ENCODE assay signal across 19 cellular contexts in genomic region chr14:106347890-106348755, GRCh38.
A peak's percentile ranks its signal among the peaks of the same experiment; 100 is the strongest.
DNase-seq lines count a peak whose midpoint lies in the region; ATAC-seq, FAIRE-seq and TF ChIP-seq lines count a peak whose summit lies in the region.
"Had no signal": no experiment of that assay in that cellular context is flagged by ENCODE, and none has a peak within 500 bp of the region (broad histone marks: within the 10 kb centered on the region; RNA-seq: fewer than 3 reads in every experiment).

No MANE protein-coding gene starts in this region.

- H3K36me3 ChIP-seq in KOPT-K1 (ENCODE audit: insufficient read depth, low read length) (no peaks in the 10 kb centered on the region), hepatocyte (replicated peaks; ENCODE audit: insufficient read depth, low read depth) (no peaks in the 10 kb centered on the region)

- no peak for TF ChIP-seq POLR2A in H54 (IDR thresholded peaks at IDR 0.05; ENCODE audit: low read depth, low read length)

- no peak overlapping the region for H3K4me2 ChIP-seq in hepatocyte

- peak overlapping the region; percentile 0 for H3K27ac ChIP-seq in KOPT-K1 (ENCODE audit: low read depth, low read length, poor library complexity, severe bottlenecking)
- H3K27ac ChIP-seq in hepatocyte = no peak overlapping the region
- H3K27ac ChIP-seq: 22Rv1, SK-N-MC had no signal

- H3K27me3 Mint-ChIP-seq in activated CD4-positive, alpha-beta T cell treated with anti-CD3 and anti-CD28 coated beads, Interleukin-2, amount 10 ng/mL, durations not matched to agents 24 days and 14 days = peaks cover 47% of the 10 kb centered on the region
- no peaks in the 10 kb centered on the region for H3K27me3 Mint-ChIP-seq in stimulated activated naive B cell treated with anti-CD40 and anti-IgM and Interleukin-4, amounts not matched to agents 10 μg/mL and 1 μg/mL and 100 μg/mL, for 72 hours

- no peaks in the 10 kb centered on the region for H3K9me2 ChIP-seq in hepatocyte (replicated peaks; ENCODE audit: insufficient read depth)

- WGBS in hepatocyte (ENCODE audit: low lambda C conversion rate, missing lambda C conversion rate) = 60% methylated on average over 8 of the region's 8 CpGs

- DNase-seq in activated CD4-positive, alpha-beta T cell treated with anti-CD3 and anti-CD28 coated beads, Interleukin-2, amount 10 ng/mL, durations not matched to agents 24 days and 14 days = peak; percentile 58
- no peak for DNase-seq in activated CD4-positive, alpha-beta T cell treated with anti-CD3 and anti-CD28 coated beads for 48 hours
- DNase-seq in hepatocyte (ENCODE audit: low spot score) (peak; percentile 40), occipital lobe (lab: John Stamatoyannopoulos, UW) (no peak), H54 (ENCODE audit: insufficient read length, low spot score) (no peak)
- no peak for DNase-seq in stimulated activated naive B cell treated with anti-CD40 and anti-IgM and Interleukin-4, amounts not matched to agents 10 μg/mL and 1 μg/mL and 100 μg/mL, for 72 hours
- DNase-seq: GF-D8, H9, NCI-H1436 treated with DMSO at 0.1 percent for 48 hours, NCI-H2029 treated with DMSO at 0.1 percent for 48 hours, NCI-H2171 treated with DMSO at 0.1 percent for 48 hours, NCI-H510A, NCI-H774 had no signal

- no peaks in the 10 kb centered on the region for H3K4me1 ChIP-seq in hepatocyte (ENCODE audit: insufficient read depth)

- H3K36me3 Mint-ChIP-seq in activated CD4-positive, alpha-beta T cell treated with anti-CD3 and anti-CD28 coated beads, Interleukin-2, amount 10 ng/mL, durations not matched to agents 24 days and 14 days (ENCODE audit: low read depth) = no peaks in the 10 kb centered on the region
- H3K36me3 Mint-ChIP-seq in stimulated activated naive B cell treated with anti-CD40 and anti-IgM and Interleukin-4, amounts not matched to agents 10 μg/mL and 1 μg/mL and 100 μg/mL, for 72 hours = no peaks in the 10 kb centered on the region

- peaks cover 2% of the 10 kb centered on the region for H3K4me1 Mint-ChIP-seq in activated CD4-positive, alpha-beta T cell treated with anti-CD3 and anti-CD28 coated beads, Interleukin-2, amount 10 ng/mL, durations not matched to agents 24 days and 14 days
- H3K4me1 Mint-ChIP-seq in stimulated activated naive B cell treated with anti-CD40 and anti-IgM and Interleukin-4, amounts not matched to agents 10 μg/mL and 1 μg/mL and 100 μg/mL, for 72 hours = peaks cover 10 to 18% of the 10 kb centered on the region in 2 donors
- H3K4me1 Mint-ChIP-seq: H9 had no signal

- H3K79me2 ChIP-seq in hepatocyte = no peaks in the 10 kb centered on the region

- H3K9me3 Mint-ChIP-seq in activated CD4-positive, alpha-beta T cell treated with anti-CD3 and anti-CD28 coated beads, Interleukin-2, amount 10 ng/mL, durations not matched to agents 24 days and 14 days = no peaks in the 10 kb centered on the region
- H3K9me3 Mint-ChIP-seq in stimulated activated naive B cell treated with anti-CD40 and anti-IgM and Interleukin-4, amounts not matched to agents 10 μg/mL and 1 μg/mL and 100 μg/mL, for 72 hours = no peaks in the 10 kb centered on the region

- no peak overlapping the region for H3K4me3 ChIP-seq in hepatocyte
- H3K4me3 ChIP-seq: SK-N-MC had no signal

- no peaks in the 10 kb centered on the region for H3K9me3 ChIP-seq in KOPT-K1 (ENCODE audit: insufficient read depth, low read length, poor library complexity, severe bottlenecking)
- H3K9me3 ChIP-seq in hepatocyte (ENCODE audit: low read depth) = peaks cover 47% of the 10 kb centered on the region

- no peak for ATAC-seq in stimulated activated naive B cell treated with anti-CD40 and anti-IgM and Interleukin-4, amounts not matched to agents 10 μg/mL and 1 μg/mL and 100 μg/mL, for 72 hours (replicated peaks)
- ATAC-seq in HG02938 (IDR thresholded peaks at IDR 0.05; ENCODE audit: unreplicated experiment) = no peak
- ATAC-seq: Panc1, Right ventricle myocardium inferior had no signal

- no peaks in the 10 kb centered on the region for H4K20me1 ChIP-seq in hepatocyte (ENCODE audit: insufficient read depth, poor library complexity, severe bottlenecking)

- no peaks in the 10 kb centered on the region for H3K27me3 ChIP-seq in hepatocyte

- no peak overlapping the region for H2AFZ ChIP-seq in hepatocyte

- no peak overlapping the region for H3K27ac Mint-ChIP-seq in activated CD4-positive, alpha-beta T cell treated with anti-CD3 and anti-CD28 coated beads, Interleukin-2, amount 10 ng/mL, durations not matched to agents 24 days and 14 days
- H3K27ac Mint-ChIP-seq in stimulated activated naive B cell treated with anti-CD40 and anti-IgM and Interleukin-4, amounts not matched to agents 10 μg/mL and 1 μg/mL and 100 μg/mL, for 72 hours = peak overlapping the region; percentile 17
- H3K27ac Mint-ChIP-seq: H9 had no signal

- no peak overlapping the region for H3K4me3 Mint-ChIP-seq in activated CD4-positive, alpha-beta T cell treated with anti-CD3 and anti-CD28 coated beads, Interleukin-2, amount 10 ng/mL, durations not matched to agents 24 days and 14 days
- H3K4me3 Mint-ChIP-seq in stimulated activated naive B cell treated with anti-CD40 and anti-IgM and Interleukin-4, amounts not matched to agents 10 μg/mL and 1 μg/mL and 100 μg/mL, for 72 hours = no peak overlapping the region
- H3K4me3 Mint-ChIP-seq: H9 had no signal

- intact Hi-C loops in activated CD4-positive, alpha-beta T cell treated with anti-CD3 and anti-CD28 coated beads, Interleukin-2, amount 10 ng/mL, durations not matched to agents 24 days and 14 days (cut with micrococcal nuclease) = no loop called here

- no peak for FAIRE-seq in H54 (lab: Jason Lieb, UNC)

- no peak for TF ChIP-seq CTCF in hepatocyte (IDR thresholded peaks at IDR 0.05; ENCODE audit: poor library complexity)

Comparison
In these comparisons a context has a peak if more than half of its experiments do, and no peak if none do; other contexts are left out.
1. DNase-seq: peak in activated CD4-positive, alpha-beta T cell treated with anti-CD3 and anti-CD28 coated beads, Interleukin-2, amount 10 ng/mL, durations not matched to agents 24 days and 14 days (single experiment) and hepatocyte (single experiment); none in activated CD4-positive, alpha-beta T cell treated with anti-CD3 and anti-CD28 coated beads for 48 hours (single experiment), stimulated activated naive B cell treated with anti-CD40 and anti-IgM and Interleukin-4, amounts not matched to agents 10 μg/mL and 1 μg/mL and 100 μg/mL, for 72 hours (single experiment), occipital lobe (single experiment) and H54 (single experiment).